ENCODE assay signal across 1 cellular context in genomic region chr11:107780775-107781174, GRCh38.
TF ChIP-seq lines count a peak whose summit lies in the region.

No MANE protein-coding gene starts in this region.

TF ChIP-seq in SK-N-SH treated with all-trans-retinoic acid at 6 μM for 48 hours, 23 proteins besides CTCF, POLR2A, EP300 and RAD21 (continued from another document):
- TF ChIP-seq PATZ1 (CRISPR knock-in tag; IDR thresholded peaks at IDR 0.05; ENCODE audit: borderline replicate concordance) (no peak), ZNF8 (CRISPR knock-in tag; IDR thresholded peaks at IDR 0.05) (no peak), CSDC2 (CRISPR knock-in tag; IDR thresholded peaks at IDR 0.05) (no peak), CSRNP3 (CRISPR knock-in tag; IDR thresholded peaks at IDR 0.05) (no peak), TSHZ2 (CRISPR knock-in tag; IDR thresholded peaks at IDR 0.05) (no peak), ZFP30 (CRISPR knock-in tag; IDR thresholded peaks at IDR 0.05) (no peak)
TF ChIP-seq in SK-N-SH treated with all-trans-retinoic acid at 6 μM for 48 hours: peak in this region for 0.
